8 cellular contexts compared by ENCODE assay signal in genomic region chr16:66270333-66270927, GRCh38.
DNase-seq lines count a peak whose midpoint lies in the region; ATAC-seq, FAIRE-seq and TF ChIP-seq lines count a peak whose summit lies in the region.

No MANE protein-coding gene starts in this region.

- peaks cover 3% of the 10 kb centered on the region for H3K9me3 Mint-ChIP-seq in type B pancreatic cell

- H3K4me3 ChIP-seq in AG04449 (ENCODE audit: low read depth, low read length), result peak overlapping the region; percentile 46

- CTCF ChIA-PET in AG04449 (lab: Yijun Ruan, JAX), result interaction anchor here (0.7 to 2.7 kb wide), 23 partner anchors 7 to 1201 kb away, joined by 3 to 12 read pairs (median 4); no protein-coding TSS in a partner anchor

- peaks cover 26% of the 10 kb centered on the region for H3K27me3 Mint-ChIP-seq in type B pancreatic cell

- TF ChIP-seq CTCF in AG04449 (IDR thresholded peaks at IDR 0.05; ENCODE audit: insufficient read depth, low read length, missing control alignments) (peak; percentile 88), omental fat pad (IDR thresholded peaks at IDR 0.05) (peak in 2 of 3 donors; percentile 91 to 93), type B pancreatic cell (conservative IDR thresholded peaks at IDR 0.05) (peak; percentile 99)

- H3K4me3 Mint-ChIP-seq in type B pancreatic cell, result peak overlapping the region; percentile 59

- H3K27ac Mint-ChIP-seq in type B pancreatic cell, result peak overlapping the region; percentile 58

- FAIRE-seq in frontal cortex (lab: Jason Lieb, UNC), result no peak

- H3K36me3 Mint-ChIP-seq in type B pancreatic cell, result no peaks in the 10 kb centered on the region

- no peak for DNase-seq in AG04449 (ENCODE audit: low read depth, low spot score)
- DNase-seq in HT-29 (ENCODE audit: low spot score), result peak; percentile 64
- peak; percentile 67 for DNase-seq in RPMI7951 (ENCODE audit: low read depth)
- DNase-seq in activated effector memory CD4-positive, alpha-beta T cell treated with anti-CD3 and anti-CD28 coated beads, Interleukin-2, amount 50 U/mL, for 16 hours, result peak; percentile 86
- peak; percentile 79 to 87 for DNase-seq in frontal cortex (ENCODE audit: low spot score in 2 of 2)
- DNase-seq in omental fat pad (ENCODE audit: low spot score), result peak; percentile 42
- peak; percentile 92 for DNase-seq in type B pancreatic cell (ENCODE audit: extremely low spot score, unreplicated experiment)

- peaks cover 51% of the 10 kb centered on the region for H3K4me1 Mint-ChIP-seq in type B pancreatic cell (ENCODE audit: unreplicated experiment)

- peak; percentile 69 for ATAC-seq in GM18867 (IDR thresholded peaks at IDR 0.05; ENCODE audit: unreplicated experiment)
- peak; percentile 66 for ATAC-seq in omental fat pad (ENCODE audit: low FRiP score)

- POLR2A ChIA-PET in AG04449 (lab: Yijun Ruan, JAX), result no interaction called here
